8 cellular contexts compared by ENCODE assay signal in genomic region chr1:1426961-1427934, GRCh38. TPM values are rescaled to one million over a fixed set of nuclear protein-coding genes. Genes with fewer than 3 reads are reported as not detected.
DNase-seq lines count a peak whose midpoint lies in the region; ATAC-seq and TF ChIP-seq lines count a peak whose summit lies in the region.
"Had no signal": no experiment of that assay in that cellular context is flagged by ENCODE, and none has a peak within 500 bp of the region (broad histone marks: within the 10 kb centered on the region; RNA-seq: fewer than 3 reads in every experiment).

No MANE protein-coding gene starts in this region.

- H4K20me1 ChIP-seq in GM23248 (ENCODE audit: insufficient read depth): no peaks in the 10 kb centered on the region
- no peaks in the 10 kb centered on the region for H4K20me1 ChIP-seq in smooth muscle cell (ENCODE audit: low read depth)

- H3K4me3 ChIP-seq in GM23248 (no peak overlapping the region), RWPE2 (ENCODE audit: severe bottlenecking) (peak overlapping the region; percentile 38), right atrium auricular region (peak overlapping the region; percentile 38 to 52), smooth muscle cell (peak overlapping the region; percentile 57)

- H3K4me3 Mint-ChIP-seq in T-helper 2 cell treated with Interferon-gamma antibody and Interleukin-4, amounts not matched to agents 5 μg/mL and 100 μg/mL, for 36 hours: no peak overlapping the region

- H3K36me3 ChIP-seq in GM23248 (ENCODE audit: low read depth): no peaks in the 10 kb centered on the region
- no peaks in the 10 kb centered on the region for H3K36me3 ChIP-seq in RWPE2 (ENCODE audit: low read depth)
- no peaks in the 10 kb centered on the region for H3K36me3 ChIP-seq in right atrium auricular region
- H3K36me3 ChIP-seq in smooth muscle cell (ENCODE audit: low read depth): no peaks in the 10 kb centered on the region

- H3K4me2 ChIP-seq in GM23248 (ENCODE audit: unreplicated experiment): peak overlapping the region; percentile 7
- H3K4me2 ChIP-seq in smooth muscle cell: peak overlapping the region; percentile 83

- H3F3A ChIP-seq in GM23248 (ENCODE audit: insufficient read depth) (0 out of 2 replicates have a peak, but pooled peaks cover 7% of the 10 kb centered on the region), smooth muscle cell (ENCODE audit: low read depth) (peaks cover 25% of the 10 kb centered on the region)

- peaks cover 2% of the 10 kb centered on the region for H3K4me1 Mint-ChIP-seq in T-helper 2 cell treated with Interferon-gamma antibody and Interleukin-4, amounts not matched to agents 5 μg/mL and 100 μg/mL, for 36 hours (ENCODE audit: low read depth)

- no peak overlapping the region for H3K27ac Mint-ChIP-seq in T-helper 2 cell treated with Interferon-gamma antibody and Interleukin-4, amounts not matched to agents 5 μg/mL and 100 μg/mL, for 36 hours

- H3K9me2 ChIP-seq in GM23248 (ENCODE audit: insufficient read depth): no peaks in the 10 kb centered on the region

- WGBS in GM23248 (ENCODE audit: low coverage in 1 of 2, low lambda C conversion rate in 2 of 2, missing lambda C conversion rate in 2 of 2), 2 experiments: 9 to 12% methylated on average over 10 to 89 of the region's 89 CpGs
- WGBS in smooth muscle cell (ENCODE audit: low lambda C conversion rate): 10% methylated on average over 2 of the region's 89 CpGs

- H3K9me3 ChIP-seq in GM23248 (ENCODE audit: low read depth) (no peaks in the 10 kb centered on the region), RWPE2 (ENCODE audit: severe bottlenecking) (no peaks in the 10 kb centered on the region), right atrium auricular region (no peaks in the 10 kb centered on the region), smooth muscle cell (replicated peaks; ENCODE audit: low read depth) (no peaks in the 10 kb centered on the region)

- H3K36me3 Mint-ChIP-seq in T-helper 2 cell treated with Interferon-gamma antibody and Interleukin-4, amounts not matched to agents 5 μg/mL and 100 μg/mL, for 36 hours (ENCODE audit: low read depth): no peaks in the 10 kb centered on the region

- H3K27me3 Mint-ChIP-seq in T-helper 2 cell treated with Interferon-gamma antibody and Interleukin-4, amounts not matched to agents 5 μg/mL and 100 μg/mL, for 36 hours (ENCODE audit: low read depth): peaks cover 19% of the 10 kb centered on the region

- no peaks in the 10 kb centered on the region for H3K9me3 Mint-ChIP-seq in T-helper 2 cell treated with Interferon-gamma antibody and Interleukin-4, amounts not matched to agents 5 μg/mL and 100 μg/mL, for 36 hours

- DNase-seq in GM23248: peak; percentile 59
- peak; percentile 84 for DNase-seq in RWPE2 (ENCODE audit: low spot score)
- no peak for DNase-seq in right atrium auricular region (ENCODE audit: low spot score)
- no peak for DNase-seq in smooth muscle cell (lab: John Stamatoyannopoulos, UW; ENCODE audit: unreplicated experiment)
- no peak for DNase-seq in NK-92 treated with Interleukin-12 subunit alpha and Interleukin-12 subunit beta, amount 100 ng/mL, for 24 hours (lab: John Stamatoyannopoulos, UW)
- DNase-seq in T-helper 2 cell treated with Interferon-gamma antibody and Interleukin-4, amounts not matched to agents 5 μg/mL and 100 μg/mL, for 36 hours (ENCODE audit: low spot score): no peak
- no peak for DNase-seq in activated CD4-positive, alpha-beta T cell treated with anti-CD3 and anti-CD28 coated beads, Interleukin-2, amount 50 U/mL, for 1 hour
- DNase-seq: small intestine had no signal

- in situ Hi-C loops in GM23248 (cut with MboI): no loop called here

- no peaks in the 10 kb centered on the region for H3K79me2 ChIP-seq in GM23248 (ENCODE audit: insufficient read depth)
- no peaks in the 10 kb centered on the region for H3K79me2 ChIP-seq in smooth muscle cell (ENCODE audit: low read depth)

- H3K27me3 ChIP-seq in GM23248 (replicated peaks; ENCODE audit: insufficient read depth) (no peaks in the 10 kb centered on the region), RWPE2 (ENCODE audit: insufficient read depth, poor library complexity, severe bottlenecking) (no peaks in the 10 kb centered on the region), right atrium auricular region (no peaks in the 10 kb centered on the region), smooth muscle cell (ENCODE audit: low read depth) (no peaks in the 10 kb centered on the region)

- H3K27ac ChIP-seq in GM23248: no peak overlapping the region
- H3K27ac ChIP-seq in RWPE2 (ENCODE audit: poor library complexity, severe bottlenecking): no peak overlapping the region
- H3K27ac ChIP-seq in right atrium auricular region: no peak overlapping the region
- no peak overlapping the region for H3K27ac ChIP-seq in smooth muscle cell (ENCODE audit: low read depth)

- no peaks in the 10 kb centered on the region for H3K4me1 ChIP-seq in GM23248 (ENCODE audit: insufficient read depth)
- H3K4me1 ChIP-seq in RWPE2 (ENCODE audit: insufficient read depth, poor library complexity, severe bottlenecking): peaks cover 12% of the 10 kb centered on the region
- peaks cover 0 to 34% of the 10 kb centered on the region in 2 donors for H3K4me1 ChIP-seq in right atrium auricular region
- peaks cover 31% of the 10 kb centered on the region for H3K4me1 ChIP-seq in smooth muscle cell (ENCODE audit: low read depth)

- no peak for ATAC-seq in RWPE2 (ENCODE audit: low read depth)

- H3K9ac ChIP-seq in GM23248 (no peak overlapping the region), smooth muscle cell (ENCODE audit: low read depth) (no peak overlapping the region)

- H2AFZ ChIP-seq in GM23248 (0 out of 2 replicates have a peak overlapping the region, but pooled peaks have one; percentile 48), smooth muscle cell (ENCODE audit: low read depth) (no peak overlapping the region)

- no peak for TF ChIP-seq CTCF in RWPE2 (IDR thresholded peaks at IDR 0.05; ENCODE audit: poor library complexity, severe bottlenecking)
- no peak for TF ChIP-seq CTCF in right atrium auricular region (IDR thresholded peaks at IDR 0.05)
- no peak for TF ChIP-seq CTCF in smooth muscle cell (IDR thresholded peaks at IDR 0.05; ENCODE audit: borderline replicate concordance, insufficient read depth, poor library complexity, severe bottlenecking)

RNA-seq across cellular contexts. Expression of gene ANKRD65, which starts 6.2 kb away (rescaled TPM):
- 0.51 and 0.97 TPM in 2 replicates for total RNA-seq in GM23248 (2014; rRNA removed; shearing (Covaris generic))
- polyA plus RNA-seq in GM23248 (2016; fragmentation: Nextera tagmentation; extraction: Ambion mirVana) (0.44 and 0.70 TPM in 2 replicates), smooth muscle cell (6.1 and 30.1 TPM in 2 replicates)
- total RNA-seq in right atrium auricular region (1 to 10 TPM; 2.2 to 2.4 TPM), smooth muscle cell (5.3 and 10.1 TPM in 2 replicates)

RNA-seq across cellular contexts. Expression of gene VWA1, which starts 8.2 kb away (rescaled TPM):
- total RNA-seq in GM23248 (2014; rRNA removed; shearing (Covaris generic)): 1.4 and 2.3 TPM in 2 replicates
- polyA plus RNA-seq in GM23248 (2016; fragmentation: Nextera tagmentation; extraction: Ambion mirVana) (0.60 and 1.3 TPM in 2 replicates), smooth muscle cell (79.2 and 156 TPM in 2 replicates)
- total RNA-seq in right atrium auricular region (10 to 100 TPM; 13.0 to 15.2 TPM), smooth muscle cell (25.1 and 29.5 TPM in 2 replicates)

RNA-seq across cellular contexts. Expression of gene MRPL20, which starts 20.2 kb away (rescaled TPM):
- total RNA-seq in GM23248 (2014; rRNA removed; shearing (Covaris generic)): 88.9 and 105 TPM in 2 replicates
- polyA plus RNA-seq in GM23248 (2016; fragmentation: Nextera tagmentation; extraction: Ambion mirVana): 176 and 181 TPM in 2 replicates
- total RNA-seq in right atrium auricular region: 100 to 1,000 TPM; 160 to 218 TPM
- total RNA-seq in smooth muscle cell: 99.0 and 99.6 TPM in 2 replicates
- 147 and 161 TPM in 2 replicates for polyA plus RNA-seq in smooth muscle cell

RNA-seq across cellular contexts. Expression of gene ATAD3C, which starts 22.2 kb away (rescaled TPM):
- total RNA-seq in GM23248 (2014; rRNA removed; shearing (Covaris generic)): not detected in 2 replicates
- polyA plus RNA-seq in GM23248 (2016; fragmentation: Nextera tagmentation; extraction: Ambion mirVana) (0.51 TPM in 1 of 2 replicates, not detected in the other), smooth muscle cell (0.86 and 2.6 TPM in 2 replicates)
- total RNA-seq in right atrium auricular region (1 to 10 TPM; 1.4 to 2.8 TPM), smooth muscle cell (0.09 and 0.40 TPM in 2 replicates)

RNA-seq across cellular contexts. Expression of gene CCNL2, which starts 28.1 kb away (rescaled TPM):
- 150 and 185 TPM in 2 replicates for total RNA-seq in GM23248 (2014; rRNA removed; shearing (Covaris generic))
- polyA plus RNA-seq in GM23248 (2016; fragmentation: Nextera tagmentation; extraction: Ambion mirVana) (151 and 199 TPM in 2 replicates), smooth muscle cell (144 and 226 TPM in 2 replicates)
- total RNA-seq in right atrium auricular region (10 to 100 TPM; 41.6 to 44.2 TPM), smooth muscle cell (172 and 180 TPM in 2 replicates)

Comparison
In these comparisons a context has a peak if more than half of its experiments do, and no peak if none do; other contexts are left out.
1. DNase-seq: peak in GM23248 (single experiment) and RWPE2 (single experiment); none in right atrium auricular region (single experiment), smooth muscle cell (single experiment), NK-92 treated with Interleukin-12 subunit alpha and Interleukin-12 subunit beta, amount 100 ng/mL, for 24 hours (single experiment), T-helper 2 cell treated with Interferon-gamma antibody and Interleukin-4, amounts not matched to agents 5 μg/mL and 100 μg/mL, for 36 hours (single experiment) and activated CD4-positive, alpha-beta T cell treated with anti-CD3 and anti-CD28 coated beads, Interleukin-2, amount 50 U/mL, for 1 hour (single experiment).